ENCODE assay signal across 1 cellular context in the genomic region with DNA sequence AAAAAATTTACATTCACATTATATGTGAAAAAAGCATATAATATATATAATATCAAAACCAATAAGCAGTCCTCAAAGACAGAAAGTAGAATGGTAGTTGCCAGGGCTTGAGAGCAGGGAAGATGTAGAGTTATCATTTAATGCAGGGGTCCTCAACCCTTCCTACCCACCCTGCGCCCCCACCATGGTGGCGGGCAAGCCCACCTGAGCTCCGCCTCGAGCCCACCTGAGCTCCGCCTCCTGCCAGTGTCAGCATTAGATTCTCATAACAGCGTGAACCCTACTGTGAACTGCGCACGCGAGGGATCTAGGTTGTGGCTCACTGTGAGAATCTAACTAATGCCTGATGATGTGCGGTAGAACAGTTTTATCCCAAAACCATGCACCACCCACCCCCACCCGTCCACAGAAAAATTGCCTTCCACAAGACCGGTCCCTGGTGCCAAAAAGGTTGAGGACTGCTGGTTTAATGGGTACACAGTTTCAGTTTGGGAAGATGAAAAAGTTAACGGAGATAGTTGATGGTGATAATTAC.
TF ChIP-seq lines count a peak whose summit lies in the region.

No MANE protein-coding gene starts in this region.

TF ChIP-seq in GM23338, 12 proteins besides CTCF, POLR2A, EP300 and RAD21:
- TF ChIP-seq POLR2AphosphoS5 (IDR thresholded peaks at IDR 0.05; ENCODE audit: low read depth) (no peak), ZNF462 (CRISPR knock-in tag; IDR thresholded peaks at IDR 0.05) (no peak), ZNF114 (CRISPR knock-in tag; IDR thresholded peaks at IDR 0.05) (no peak), ETS1 (IDR thresholded peaks at IDR 0.05) (no peak), NANOG (IDR thresholded peaks at IDR 0.05; ENCODE audit: borderline replicate concordance) (no peak), STAT1 (IDR thresholded peaks at IDR 0.05; ENCODE audit: unreplicated experiment) (no peak), CREB1 (CRISPR knock-in tag; IDR thresholded peaks at IDR 0.05; ENCODE audit: low read depth) (no peak), EZH2 (IDR thresholded peaks at IDR 0.05; ENCODE audit: low read depth, unreplicated experiment) (no peak), EZH2phosphoT487 (IDR thresholded peaks at IDR 0.05; ENCODE audit: unreplicated experiment) (no peak), JUNB (IDR thresholded peaks at IDR 0.05; ENCODE audit: unreplicated experiment) (no peak), ZNF331 (CRISPR knock-in tag; IDR thresholded peaks at IDR 0.05; ENCODE audit: low read depth) (no peak)
- TF ChIP-seq, protein P1, sequence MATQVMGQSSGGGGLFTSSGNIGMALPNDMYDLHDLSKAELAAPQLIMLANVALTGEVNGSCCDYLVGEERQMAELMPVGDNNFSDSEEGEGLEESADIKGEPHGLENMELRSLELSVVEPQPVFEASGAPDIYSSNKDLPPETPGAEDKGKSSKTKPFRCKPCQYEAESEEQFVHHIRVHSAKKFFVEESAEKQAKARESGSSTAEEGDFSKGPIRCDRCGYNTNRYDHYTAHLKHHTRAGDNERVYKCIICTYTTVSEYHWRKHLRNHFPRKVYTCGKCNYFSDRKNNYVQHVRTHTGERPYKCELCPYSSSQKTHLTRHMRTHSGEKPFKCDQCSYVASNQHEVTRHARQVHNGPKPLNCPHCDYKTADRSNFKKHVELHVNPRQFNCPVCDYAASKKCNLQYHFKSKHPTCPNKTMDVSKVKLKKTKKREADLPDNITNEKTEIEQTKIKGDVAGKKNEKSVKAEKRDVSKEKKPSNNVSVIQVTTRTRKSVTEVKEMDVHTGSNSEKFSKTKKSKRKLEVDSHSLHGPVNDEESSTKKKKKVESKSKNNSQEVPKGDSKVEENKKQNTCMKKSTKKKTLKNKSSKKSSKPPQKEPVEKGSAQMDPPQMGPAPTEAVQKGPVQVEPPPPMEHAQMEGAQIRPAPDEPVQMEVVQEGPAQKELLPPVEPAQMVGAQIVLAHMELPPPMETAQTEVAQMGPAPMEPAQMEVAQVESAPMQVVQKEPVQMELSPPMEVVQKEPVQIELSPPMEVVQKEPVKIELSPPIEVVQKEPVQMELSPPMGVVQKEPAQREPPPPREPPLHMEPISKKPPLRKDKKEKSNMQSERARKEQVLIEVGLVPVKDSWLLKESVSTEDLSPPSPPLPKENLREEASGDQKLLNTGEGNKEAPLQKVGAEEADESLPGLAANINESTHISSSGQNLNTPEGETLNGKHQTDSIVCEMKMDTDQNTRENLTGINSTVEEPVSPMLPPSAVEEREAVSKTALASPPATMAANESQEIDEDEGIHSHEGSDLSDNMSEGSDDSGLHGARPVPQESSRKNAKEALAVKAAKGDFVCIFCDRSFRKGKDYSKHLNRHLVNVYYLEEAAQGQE (IDR thresholded peaks at IDR 0.05; ENCODE audit: unreplicated experiment): no peak
